ENCODE assay signal across 28 cellular contexts in genomic region chr5:27996665-27997064, GRCh38.
"Had no signal": no experiment of that assay in that cellular context is flagged by ENCODE, and none has a peak within 500 bp of the region (broad histone marks: within the 10 kb centered on the region; RNA-seq: fewer than 3 reads in every experiment).

No MANE protein-coding gene starts in this region.

- H3K4me2 ChIP-seq: neural progenitor cell had no signal

- H3K36me3 ChIP-seq: left lung, lower lobe of right lung, neural progenitor cell, ovary, suprapubic skin, thoracic aorta, tibial artery, upper lobe of right lung had no signal

- ATAC-seq: left colon; left lung; lower lobe of right lung; naive thymus-derived CD8-positive, alpha-beta T cell; right cardiac atrium; sciatic nerve; stimulated activated effector memory CD8-positive, alpha-beta T cell treated with anti-CD3 and anti-CD28 coated beads, Interleukin-12 subunit alpha, Interleukin-12 subunit beta, amount 100 ng/mL, for 72 hours; upper lobe of right lung had no signal

- H3K9me3 ChIP-seq: ovary, suprapubic skin, thoracic aorta, tibial artery had no signal

- H2AFZ ChIP-seq: neural progenitor cell had no signal

- H3K4me1 ChIP-seq: left lung, lower lobe of right lung, neural progenitor cell, suprapubic skin, tibial artery, upper lobe of right lung had no signal

- H3K27ac ChIP-seq: left lung, lower lobe of right lung, neural progenitor cell, ovary, skin epidermis, suprapubic skin, thoracic aorta, tibial artery, upper lobe of right lung had no signal

- H3K9ac ChIP-seq: neural progenitor cell had no signal

- DNase-seq: hypothalamus; immature natural killer cell; kidney; left colon; left lung; lower lobe of right lung; mammary epithelial cell; mesenchymal stem cell; naive thymus-derived CD8-positive, alpha-beta T cell; nephron progenitor cell; ovary; stimulated activated CD4-positive, alpha-beta T cell treated with anti-CD3 and anti-CD28 coated beads, Interleukin-12 subunit alpha, Interleukin-12 subunit beta, amount 100 ng/mL, for 4 hours; stimulated activated CD4-positive, alpha-beta T cell treated with anti-CD3 and anti-CD28 coated beads, Interleukin-15, amount 100 ng/mL, for 24 hours; stimulated activated CD4-positive, alpha-beta T cell treated with anti-CD3 and anti-CD28 coated beads, Interleukin-2, amount 100 ng/mL, for 24 hours; stimulated activated CD4-positive, alpha-beta T cell treated with anti-CD3 and anti-CD28 coated beads, Interleukin-4, amount 100 ng/mL, for 1 hour; stimulated activated naive CD4-positive, alpha-beta T cell; tibial artery; trophoblast cell; upper lobe of right lung had no signal

- H3K4me3 ChIP-seq: left lung, lower lobe of right lung, neural progenitor cell, ovary, skin epidermis, suprapubic skin, thoracic aorta, tibial artery, upper lobe of right lung had no signal

- FAIRE-seq: islet of Langerhans, kidney, urothelium cell line had no signal

- H3K27me3 ChIP-seq: left lung, neural progenitor cell, ovary, suprapubic skin, tibial artery, upper lobe of right lung had no signal
